19 cellular contexts compared by ENCODE assay signal in the genomic region with DNA sequence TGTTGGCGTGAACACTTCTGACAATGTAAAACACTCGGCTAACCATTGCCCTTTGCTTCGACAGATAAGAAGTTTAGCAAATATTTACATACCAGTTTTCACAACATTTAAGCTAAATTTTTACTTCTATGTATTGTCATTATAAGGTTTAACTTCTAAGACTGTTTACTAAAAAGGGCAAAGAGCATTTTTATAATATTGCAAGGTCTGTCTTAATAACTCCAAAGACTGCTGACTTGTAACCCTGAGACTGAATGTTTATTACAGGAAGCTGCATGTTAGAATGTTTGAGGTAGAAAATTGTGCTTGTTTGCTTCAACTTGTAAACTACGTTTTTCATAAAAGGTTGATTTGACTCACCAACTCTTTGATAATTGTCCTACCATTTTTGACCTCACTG.
DNase-seq lines count a peak whose midpoint lies in the region; ATAC-seq, FAIRE-seq and TF ChIP-seq lines count a peak whose summit lies in the region.
"Had no signal": no experiment of that assay in that cellular context is flagged by ENCODE, and none has a peak within 500 bp of the region (broad histone marks: within the 10 kb centered on the region; RNA-seq: fewer than 3 reads in every experiment).

No MANE protein-coding gene starts in this region.

- H3K4me3 Mint-ChIP-seq in Caco-2 (ENCODE audit: unreplicated experiment) = no peak overlapping the region
- H3K4me3 Mint-ChIP-seq in activated T-helper 1 cell treated with anti-CD3 and anti-CD28 coated beads, Interleukin-12 subunit alpha, Interleukin-12 subunit beta, Interleukin-2, Interleukin-4 antibody, amounts not matched to agents 30 ng/mL and 10 ng/mL and 1 ng/mL, durations not matched to agents 14 hours and 24 hours and 36 hours = no peak overlapping the region
- H3K4me3 Mint-ChIP-seq: CD4-positive, alpha-beta T cell had no signal

- H3K4me1 ChIP-seq in Caco-2 = peaks cover 55% of the 10 kb centered on the region
- H3K4me1 ChIP-seq: HAP-1 had no signal

- H3K27me3 ChIP-seq in Caco-2 (replicated peaks; ENCODE audit: control insufficient read depth, insufficient read depth, low read length) = no peaks in the 10 kb centered on the region

- H3K36me3 Mint-ChIP-seq in Caco-2 (ENCODE audit: insufficient read depth, unreplicated experiment) = no peaks in the 10 kb centered on the region
- no peaks in the 10 kb centered on the region for H3K36me3 Mint-ChIP-seq in activated T-helper 1 cell treated with anti-CD3 and anti-CD28 coated beads, Interleukin-12 subunit alpha, Interleukin-12 subunit beta, Interleukin-2, Interleukin-4 antibody, amounts not matched to agents 30 ng/mL and 10 ng/mL and 1 ng/mL, durations not matched to agents 14 hours and 24 hours and 36 hours (ENCODE audit: low read depth)

- peaks cover 23% of the 10 kb centered on the region for H3K4me1 Mint-ChIP-seq in Caco-2 (ENCODE audit: low read depth, unreplicated experiment)
- no peaks in the 10 kb centered on the region for H3K4me1 Mint-ChIP-seq in activated T-helper 1 cell treated with anti-CD3 and anti-CD28 coated beads, Interleukin-12 subunit alpha, Interleukin-12 subunit beta, Interleukin-2, Interleukin-4 antibody, amounts not matched to agents 30 ng/mL and 10 ng/mL and 1 ng/mL, durations not matched to agents 14 hours and 24 hours and 36 hours (ENCODE audit: low read depth)

- no peaks in the 10 kb centered on the region for H3K27me3 Mint-ChIP-seq in Caco-2 (ENCODE audit: insufficient read depth, unreplicated experiment)
- peaks cover 7% of the 10 kb centered on the region for H3K27me3 Mint-ChIP-seq in activated T-helper 1 cell treated with anti-CD3 and anti-CD28 coated beads, Interleukin-12 subunit alpha, Interleukin-12 subunit beta, Interleukin-2, Interleukin-4 antibody, amounts not matched to agents 30 ng/mL and 10 ng/mL and 1 ng/mL, durations not matched to agents 14 hours and 24 hours and 36 hours (ENCODE audit: insufficient read depth)
- H3K27me3 Mint-ChIP-seq: CD4-positive, alpha-beta T cell had no signal

- TF ChIP-seq CTCF in Caco-2 (IDR thresholded peaks at IDR 0.05; ENCODE audit: insufficient read depth in 1 of 2, low read depth in 1 of 2, low read length in 1 of 2, severe bottlenecking in 1 of 2, unreplicated experiment in 1 of 2) = no peak

- no peaks in the 10 kb centered on the region for H3K36me3 ChIP-seq in Caco-2 (ENCODE audit: control insufficient read depth, insufficient read depth, low read length)
- H3K36me3 ChIP-seq: HAP-1 had no signal

- intact Hi-C loops in Caco-2 (cut with micrococcal nuclease; ENCODE audit: unreplicated experiment) (loop anchor here (2.0 to 5.0 kb wide), 2 partner anchors 38 to 117 kb away; no protein-coding TSS in a partner anchor), left colon (cut with DNase I, micrococcal nuclease) (no loop called here)
- intact Hi-C loops in activated T-helper 1 cell treated with anti-CD3 and anti-CD28 coated beads, Interleukin-12 subunit alpha, Interleukin-12 subunit beta, Interleukin-2, Interleukin-4 antibody, amounts not matched to agents 30 ng/mL and 10 ng/mL and 1 ng/mL, durations not matched to agents 14 hours and 24 hours and 36 hours (cut with micrococcal nuclease) = no loop called here

- FAIRE-seq in TTC549 (lab: Jason Lieb, UNC) = peak; percentile 97
- FAIRE-seq: A204.1, H1, K562 had no signal

- peak in 1 of 2 experiments; percentile 5 for DNase-seq in Caco-2
- peak; percentile 0 for DNase-seq in HuH-7 (ENCODE audit: low spot score)
- DNase-seq in left colon = no peak
- DNase-seq in NCI-H2107 (lab: John Stamatoyannopoulos, UW) = no peak
- no peak for DNase-seq in activated T-helper 1 cell treated with anti-CD3 and anti-CD28 coated beads, Interleukin-12 subunit alpha, Interleukin-12 subunit beta, Interleukin-2, Interleukin-4 antibody, amounts not matched to agents 30 ng/mL and 10 ng/mL and 1 ng/mL, durations not matched to agents 14 hours and 24 hours and 36 hours (ENCODE audit: low spot score)
- DNase-seq in COR-L47 (lab: John Stamatoyannopoulos, UW) = no peak
- DNase-seq: AML-193; CD4-positive, alpha-beta T cell; DMS 273 treated with DMSO at 0.1 percent for 48 hours; DMS79; GF-D8; IMR-90; Karpas-422 had no signal

- no peaks in the 10 kb centered on the region for H3K9me3 Mint-ChIP-seq in Caco-2 (ENCODE audit: unreplicated experiment)
- no peaks in the 10 kb centered on the region for H3K9me3 Mint-ChIP-seq in activated T-helper 1 cell treated with anti-CD3 and anti-CD28 coated beads, Interleukin-12 subunit alpha, Interleukin-12 subunit beta, Interleukin-2, Interleukin-4 antibody, amounts not matched to agents 30 ng/mL and 10 ng/mL and 1 ng/mL, durations not matched to agents 14 hours and 24 hours and 36 hours
- H3K9me3 Mint-ChIP-seq: CD4-positive, alpha-beta T cell had no signal

- no peaks in the 10 kb centered on the region for H3K9me3 ChIP-seq in Caco-2
- H3K9me3 ChIP-seq: HAP-1 had no signal

- peak overlapping the region; percentile 16 for H3K27ac Mint-ChIP-seq in Caco-2 (ENCODE audit: unreplicated experiment)
- no peak overlapping the region for H3K27ac Mint-ChIP-seq in activated T-helper 1 cell treated with anti-CD3 and anti-CD28 coated beads, Interleukin-12 subunit alpha, Interleukin-12 subunit beta, Interleukin-2, Interleukin-4 antibody, amounts not matched to agents 30 ng/mL and 10 ng/mL and 1 ng/mL, durations not matched to agents 14 hours and 24 hours and 36 hours
- H3K27ac Mint-ChIP-seq: CD4-positive, alpha-beta T cell had no signal

- ATAC-seq in left colon (peak; percentile 66), GM19023 (IDR thresholded peaks at IDR 0.05; ENCODE audit: unreplicated experiment) (no peak)
- ATAC-seq: K562 had no signal

- no TSS peak for BruUV-seq in Caco-2 (replicated peaks; lab: Mats Ljungman, UMichigan)

- CTCF ChIA-PET in Caco-2 (lab: Charles Lee) = no interaction called here

- POLR2A ChIA-PET in Caco-2 (lab: Charles Lee) = no interaction called here

- H3K4me3 ChIP-seq in Caco-2 (ENCODE audit: low read depth, low read length) = no peak overlapping the region
- H3K4me3 ChIP-seq: HAP-1, K562 had no signal
